In genomic region chr9:34256104-34256503, GRCh38 we compare ENCODE assay signal across 1 cellular context.
TF ChIP-seq lines count a peak whose summit lies in the region.

No MANE protein-coding gene starts in this region.

TF ChIP-seq in GM23338, 12 proteins besides CTCF, POLR2A, EP300 and RAD21 (continued from another document):
- TF ChIP-seq ZNF462 (CRISPR knock-in tag; IDR thresholded peaks at IDR 0.05), result no peak
